Comparison of ENCODE assay signal across 8 cellular contexts in genomic region chr17:2592974-2593845, GRCh38. TPM values are rescaled to one million over a fixed set of nuclear protein-coding genes. Genes with fewer than 3 reads are reported as not detected.
DNase-seq lines count a peak whose midpoint lies in the region; ATAC-seq and TF ChIP-seq lines count a peak whose summit lies in the region.

Gene PAFAH1B1, plus strand, starts transcription at chr17:2593654. Its CDS starts 44,635 bp downstream, at chr17:2638289.

- peaks cover 42% of the 10 kb centered on the region for H4K20me1 ChIP-seq in BLaER1

- H3K27ac ChIP-seq in BLaER1 (peak within 1 kb of the TSS; percentile 97), right lobe of liver (peak within 1 kb of the TSS; percentile 97 to 99 (median 98))

- peak; percentile 86 for TF ChIP-seq POLR2A in right lobe of liver (IDR thresholded peaks at IDR 0.05)

- intact Hi-C loops in right lobe of liver (cut with DNase I), result no loop called here

- ATAC-seq in HG03457 (IDR thresholded peaks at IDR 0.05; ENCODE audit: unreplicated experiment), result peak; percentile 68
- ATAC-seq in right lobe of liver, result peak; percentile 83 to 94 (median 89)

- H3K27me3 ChIP-seq in BLaER1 (no peaks in the 10 kb centered on the region), right lobe of liver (no peaks in the 10 kb centered on the region)

- peak within 1 kb of the TSS; percentile 93 for H3K4me2 ChIP-seq in BLaER1

- peak within 1 kb of the TSS; percentile 99 for H3K9ac ChIP-seq in BLaER1

- TF ChIP-seq CTCF in right lobe of liver (IDR thresholded peaks at IDR 0.05), result peak in 3 of 4 donors; percentile 14 to 44 (median 15)

- DNase-seq in GM19240 (ENCODE audit: insufficient read length, low spot score) (peak; percentile 80), NCI-H774 (lab: John Stamatoyannopoulos, UW) (peak; percentile 73), dermis microvascular lymphatic vessel endothelial cell (ENCODE audit: low read depth in 2 of 2) (peak; percentile 50 to 93), right lobe of liver (peak; percentile 93 to 95 (median 94))
- DNase-seq in activated CD4-positive, alpha-beta T cell treated with anti-CD3 and anti-CD28 coated beads, Interleukin-2, amount 50 U/mL, for 48 hours, result peak; percentile 92 to 93
- peak; percentile 94 to 97 for DNase-seq in stimulated activated CD4-positive, alpha-beta T cell treated with anti-CD3 and anti-CD28 coated beads, Interleukin-4, amount 100 ng/mL, for 4 hours

- H3K9me3 ChIP-seq in BLaER1 (no peaks in the 10 kb centered on the region), right lobe of liver (no peaks in the 10 kb centered on the region)

- H3K4me3 ChIP-seq in BLaER1 (peak within 1 kb of the TSS; percentile 97), right lobe of liver (peak within 1 kb of the TSS; percentile 93 to 97 (median 95))

- H3K4me1 ChIP-seq in BLaER1 (peaks cover 39% of the 10 kb centered on the region), right lobe of liver (peaks cover 0 to 25% (median 0%) of the 10 kb centered on the region in 4 donors)

- H3K36me3 ChIP-seq in BLaER1 (peaks cover 6% of the 10 kb centered on the region; the same call in 1 of the 2 replicates), right lobe of liver (no peaks in the 10 kb centered on the region)

- under 1% methylated on average over 26 of the region's 90 CpGs for WGBS in right lobe of liver (ENCODE audit: insufficient coverage, low coverage, low lambda C conversion rate, missing lambda C conversion rate)

RNA-seq across cellular contexts. Expression of gene PAFAH1B1, which starts in this region (rescaled TPM):
- total RNA-seq in dermis microvascular lymphatic vessel endothelial cell, result 65.0 and 80.4 TPM in 2 replicates
- 10 to 100 TPM; 32.6 to 69.9 (median 42.2) TPM for total RNA-seq in right lobe of liver

Comparison
In these comparisons a context has a peak if more than half of its experiments do, and no peak if none do; other contexts are left out.
1. Peak in every context shown above with its lines: DNase-seq, ATAC-seq, H3K4me3 ChIP-seq and H3K27ac ChIP-seq.